In genomic region chr14:22980672-22981089, GRCh38 we compare ENCODE assay signal across 8 cellular contexts. TPM values are rescaled to one million over a fixed set of nuclear protein-coding genes. Genes with fewer than 3 reads are reported as not detected.
DNase-seq lines count a peak whose midpoint lies in the region; ATAC-seq and TF ChIP-seq lines count a peak whose summit lies in the region.

No MANE protein-coding gene starts in this region.

- H3K4me3 Mint-ChIP-seq in activated naive CD8-positive, alpha-beta T cell treated with anti-CD3 and anti-CD28 coated beads, Interleukin-2, amount 10 ng/mL, durations not matched to agents 7 days and 5 days = peak overlapping the region; percentile 53

- H3K27me3 Mint-ChIP-seq in activated naive CD8-positive, alpha-beta T cell treated with anti-CD3 and anti-CD28 coated beads, Interleukin-2, amount 10 ng/mL, durations not matched to agents 7 days and 5 days = peaks cover 22% of the 10 kb centered on the region

- no peaks in the 10 kb centered on the region for H3K9me3 Mint-ChIP-seq in activated naive CD8-positive, alpha-beta T cell treated with anti-CD3 and anti-CD28 coated beads, Interleukin-2, amount 10 ng/mL, durations not matched to agents 7 days and 5 days

- in situ Hi-C loops in KBM-7 (cut with MboI; ENCODE audit: low pct_unique_long_range_greater_than_20kb, low sequenced_read_pairs) = loop anchor here (10.0 kb wide), 1 partner anchor 84 kb away; no protein-coding TSS in a partner anchor

- peaks cover 15% of the 10 kb centered on the region for H4K20me1 ChIP-seq in smooth muscle cell (ENCODE audit: low read depth)

- H3K36me3 ChIP-seq in iPS-18a (ENCODE audit: control insufficient read depth, low read depth, low read length) (peaks cover 27% of the 10 kb centered on the region), smooth muscle cell (ENCODE audit: low read depth) (no peaks in the 10 kb centered on the region)

- H3F3A ChIP-seq in smooth muscle cell (ENCODE audit: low read depth) = peaks cover 42% of the 10 kb centered on the region

- H3K9me3 ChIP-seq in iPS-18a (ENCODE audit: control insufficient read depth, low read depth, low read length) = no peaks in the 10 kb centered on the region
- no peaks in the 10 kb centered on the region for H3K9me3 ChIP-seq in smooth muscle cell (replicated peaks; ENCODE audit: low read depth)

- H3K27me3 ChIP-seq in iPS-18a (ENCODE audit: control insufficient read depth, insufficient read depth, low read length) = peaks cover 4% of the 10 kb centered on the region
- no peaks in the 10 kb centered on the region for H3K27me3 ChIP-seq in smooth muscle cell (ENCODE audit: low read depth)

- H3K9ac ChIP-seq in iPS-18a (ENCODE audit: low read length) (peak overlapping the region; percentile 71), smooth muscle cell (ENCODE audit: low read depth) (peak overlapping the region; percentile 83)

- 2% methylated on average over 6 of the region's 41 CpGs for WGBS in smooth muscle cell (ENCODE audit: low lambda C conversion rate)

- H3K4me1 Mint-ChIP-seq in activated naive CD8-positive, alpha-beta T cell treated with anti-CD3 and anti-CD28 coated beads, Interleukin-2, amount 10 ng/mL, durations not matched to agents 7 days and 5 days = peaks cover 7% of the 10 kb centered on the region

- CTCF ChIA-PET in AG04449 (lab: Yijun Ruan, JAX) = interaction anchor here (7.2 to 32.7 kb wide), 6 partner anchors 14 to 425 kb away, joined by 43 to 1423 read pairs (median 122); partner anchors contain the start of genes CDH24, HAUS4, PRMT5 and PSMB11

- peaks cover 42% of the 10 kb centered on the region for H3K4me1 ChIP-seq in iPS-18a (ENCODE audit: control insufficient read depth, low read depth, low read length)
- H3K4me1 ChIP-seq in smooth muscle cell (ENCODE audit: low read depth) = peaks cover 44% of the 10 kb centered on the region

- POLR2A ChIA-PET in AG04449 (lab: Yijun Ruan, JAX) = interaction anchor here (0.7 to 3.4 kb wide), 2 partner anchors 51 to 114 kb away, joined by 4 to 24 read pairs; partner anchors contain the start of genes ACIN1, C14orf119 and PRMT5
- POLR2A ChIA-PET in activated naive CD8-positive, alpha-beta T cell treated with anti-CD3 and anti-CD28 coated beads, Interleukin-2, amount 10 ng/mL, durations not matched to agents 7 days and 5 days (lab: Charles Lee) = interaction anchor here (1.3 to 2.3 kb wide), 2 partner anchors 8 to 54 kb away, joined by 3 to 9 read pairs; partner anchors contain the start of gene PSMB5

- no peak overlapping the region for H3K27ac Mint-ChIP-seq in activated naive CD8-positive, alpha-beta T cell treated with anti-CD3 and anti-CD28 coated beads, Interleukin-2, amount 10 ng/mL, durations not matched to agents 7 days and 5 days

- no peaks in the 10 kb centered on the region for H3K36me3 Mint-ChIP-seq in activated naive CD8-positive, alpha-beta T cell treated with anti-CD3 and anti-CD28 coated beads, Interleukin-2, amount 10 ng/mL, durations not matched to agents 7 days and 5 days

- no peak overlapping the region for H3K27ac ChIP-seq in iPS-18a (ENCODE audit: low read length)
- H3K27ac ChIP-seq in smooth muscle cell (ENCODE audit: low read depth) = peak overlapping the region; percentile 92

- peak overlapping the region; percentile 91 for H3K4me3 ChIP-seq in AG04449 (ENCODE audit: low read depth, low read length)
- peak overlapping the region; percentile 75 for H3K4me3 ChIP-seq in iPS-18a (ENCODE audit: low read length)
- H3K4me3 ChIP-seq in smooth muscle cell = peak overlapping the region; percentile 92

- no peak for ATAC-seq in activated naive CD8-positive, alpha-beta T cell treated with anti-CD3 and anti-CD28 coated beads, Interleukin-2, amount 10 ng/mL, durations not matched to agents 7 days and 5 days (ENCODE audit: low read depth)

- DNase-seq in AG04449 (ENCODE audit: low read depth, low spot score) = no peak
- DNase-seq in KBM-7 = peak; percentile 26
- peak; percentile 44 for DNase-seq in activated naive CD8-positive, alpha-beta T cell treated with anti-CD3 and anti-CD28 coated beads, Interleukin-2, amount 10 ng/mL, durations not matched to agents 7 days and 5 days
- DNase-seq in smooth muscle cell (lab: John Stamatoyannopoulos, UW; ENCODE audit: unreplicated experiment) = no peak
- no peak for DNase-seq in activated gamma-delta T cell (lab: John Stamatoyannopoulos, UW)
- no peak for DNase-seq in NCI-H774 (lab: John Stamatoyannopoulos, UW)
- DNase-seq in NCI-H146 (lab: John Stamatoyannopoulos, UW) = no peak

- peaks cover 24% of the 10 kb centered on the region for H3K79me2 ChIP-seq in smooth muscle cell (ENCODE audit: low read depth)

- peak overlapping the region; percentile 89 for H3K4me2 ChIP-seq in smooth muscle cell

- H2AFZ ChIP-seq in smooth muscle cell (ENCODE audit: low read depth) = peak overlapping the region; percentile 34

- TF ChIP-seq CTCF in AG04449 (IDR thresholded peaks at IDR 0.05; ENCODE audit: insufficient read depth, low read length, missing control alignments) (no peak), smooth muscle cell (IDR thresholded peaks at IDR 0.05; ENCODE audit: borderline replicate concordance, insufficient read depth, poor library complexity, severe bottlenecking) (no peak)

RNA-seq across cellular contexts. Expression of gene AJUBA, which starts 1.7 kb away (rescaled TPM):
- 1 to 10 TPM in 1 of 2 experiments, under 1 TPM in 1; 0.97 to 1.3 TPM for total RNA-seq in activated naive CD8-positive, alpha-beta T cell treated with anti-CD3 and anti-CD28 coated beads, Interleukin-2, amount 10 ng/mL, durations not matched to agents 7 days and 5 days
- total RNA-seq in smooth muscle cell = 20.7 and 21.2 TPM in 2 replicates
- 19.8 and 23.8 TPM in 2 replicates for polyA plus RNA-seq in smooth muscle cell

RNA-seq across cellular contexts. Expression of gene HAUS4, which starts 23.8 kb away (rescaled TPM):
- total RNA-seq in activated naive CD8-positive, alpha-beta T cell treated with anti-CD3 and anti-CD28 coated beads, Interleukin-2, amount 10 ng/mL, durations not matched to agents 7 days and 5 days = 10 to 100 TPM; 60.5 to 62.6 TPM
- 15.6 and 30.2 TPM in 2 replicates for total RNA-seq in smooth muscle cell
- polyA plus RNA-seq in smooth muscle cell = 15.6 and 19.1 TPM in 2 replicates

RNA-seq across cellular contexts. Expression of gene C14orf93, which starts 29.3 kb away (rescaled TPM):
- 10 to 100 TPM; 11.4 to 11.6 TPM for total RNA-seq in activated naive CD8-positive, alpha-beta T cell treated with anti-CD3 and anti-CD28 coated beads, Interleukin-2, amount 10 ng/mL, durations not matched to agents 7 days and 5 days
- total RNA-seq in smooth muscle cell = 10.2 and 11.9 TPM in 2 replicates
- polyA plus RNA-seq in smooth muscle cell = 6.7 and 8.4 TPM in 2 replicates

RNA-seq across cellular contexts. Expression of gene PRMT5, which starts 51.5 kb away (rescaled TPM):
- total RNA-seq in activated naive CD8-positive, alpha-beta T cell treated with anti-CD3 and anti-CD28 coated beads, Interleukin-2, amount 10 ng/mL, durations not matched to agents 7 days and 5 days = 10 to 100 TPM; 35.7 to 40.1 TPM
- total RNA-seq in smooth muscle cell = 50.3 and 81.2 TPM in 2 replicates
- polyA plus RNA-seq in smooth muscle cell = 80.0 and 82.1 TPM in 2 replicates

RNA-seq across cellular contexts. Expression of gene PSMB5, which starts 54.0 kb away (rescaled TPM):
- 10 to 100 TPM; 49.0 to 54.5 TPM for total RNA-seq in activated naive CD8-positive, alpha-beta T cell treated with anti-CD3 and anti-CD28 coated beads, Interleukin-2, amount 10 ng/mL, durations not matched to agents 7 days and 5 days
- 161 and 183 TPM in 2 replicates for total RNA-seq in smooth muscle cell
- polyA plus RNA-seq in smooth muscle cell = 372 and 374 TPM in 2 replicates

Comparison
In these comparisons a context has a peak if more than half of its experiments do, and no peak if none do; other contexts are left out.
1. DNase-seq: peak in KBM-7 (single experiment) and activated naive CD8-positive, alpha-beta T cell treated with anti-CD3 and anti-CD28 coated beads, Interleukin-2, amount 10 ng/mL, durations not matched to agents 7 days and 5 days (single experiment); none in AG04449 (single experiment), smooth muscle cell (single experiment), activated gamma-delta T cell (single experiment), NCI-H774 (single experiment) and NCI-H146 (single experiment).
2. Peak in every context shown above with its lines, with median percentiles within 50 percentile points of each other: H3K4me3 ChIP-seq.